ENCODE assay signal across 11 cellular contexts in genomic region chr1:156675715-156676311, GRCh38. TPM values are rescaled to one million over a fixed set of nuclear protein-coding genes. Genes with fewer than 3 reads are reported as not detected.
DNase-seq lines count a peak whose midpoint lies in the region; ATAC-seq and TF ChIP-seq lines count a peak whose summit lies in the region.
"Had no signal": no experiment of that assay in that cellular context is flagged by ENCODE, and none has a peak within 500 bp of the region (broad histone marks: within the 10 kb centered on the region; RNA-seq: fewer than 3 reads in every experiment).

No MANE protein-coding gene starts in this region.

- ATAC-seq in gastrocnemius medialis, result no peak
- ATAC-seq in HG02885 (IDR thresholded peaks at IDR 0.05; ENCODE audit: poor library complexity, unreplicated experiment), result no peak

- H2AK5ac ChIP-seq in H9 (ENCODE audit: insufficient read length, low read length), result no peak overlapping the region

- H3K9ac ChIP-seq in H9 (ENCODE audit: extremely low read depth, insufficient read length, low read length), result peak overlapping the region; percentile 48

- H2AFZ ChIP-seq in H9 (ENCODE audit: low read length), result no peak overlapping the region
- H2AFZ ChIP-seq: PC-9 had no signal

- peak overlapping the region; percentile 70 to 90 (median 86); a peak in 5 of 7 replicates for H3K27ac Mint-ChIP-seq in H9

- H2BK20ac ChIP-seq in H9 (ENCODE audit: low read depth, low read length, poor library complexity, severe bottlenecking), result no peak overlapping the region

- TF ChIP-seq POLR2A in gastrocnemius medialis (IDR thresholded peaks at IDR 0.05), result no peak

- DNase-seq in H9, result peak; percentile 62
- no peak for DNase-seq in iPS DF 6.9 (ENCODE audit: low read depth, low spot score)
- DNase-seq in gastrocnemius medialis, result no peak
- no peak for DNase-seq in activated naive CD4-positive, alpha-beta T cell treated with Interleukin-2 at 50 U/mL for 16 hours
- no peak for DNase-seq in germinal center (ENCODE audit: low spot score)
- DNase-seq in stimulated activated CD4-positive, alpha-beta T cell treated with anti-CD3 and anti-CD28 coated beads, Interleukin-4, amount 100 ng/mL, for 4 hours, result no peak
- DNase-seq: activated T-cell treated with anti-CD3 and anti-CD28 coated beads, Interleukin-2, amount 50 U/mL, for 4 hours; foreskin melanocyte; PC-9 had no signal

- TF ChIP-seq CTCF in H9 (conservative IDR thresholded peaks at IDR 0.05) (no peak), gastrocnemius medialis (IDR thresholded peaks at IDR 0.05 in 4 of 5, conservative IDR thresholded peaks at IDR 0.05 in 1 of 5) (no peak)

- WGBS in H9 (ENCODE audit: extremely low coverage, insufficient read length, low lambda C conversion rate), result no CpG with 5 or more reads among the region's 14 CpGs
- WGBS in iPS DF 6.9 (ENCODE audit: insufficient coverage, insufficient read length), result no CpG with 5 or more reads among the region's 14 CpGs

- no peak overlapping the region for H4K5ac ChIP-seq in H9 (ENCODE audit: insufficient read length, low read depth, low read length)

- peaks cover 55 to 62% of the 10 kb centered on the region in 2 experiments for H3K4me1 Mint-ChIP-seq in H9

- H3K14ac ChIP-seq in H9 (ENCODE audit: insufficient read depth, low read length), result peak overlapping the region; percentile 94

- H3K4me3 Mint-ChIP-seq in H9, result peak overlapping the region; percentile 81 to 86
- H3K4me3 Mint-ChIP-seq: activated T-cell treated with anti-CD3 and anti-CD28 coated beads, Interleukin-2, amount 50 U/mL, for 4 hours had no signal

- H2BK5ac ChIP-seq in H9 (ENCODE audit: insufficient read length, low read length), result no peak overlapping the region

- H2BK15ac ChIP-seq in H9 (ENCODE audit: low read depth, low read length), result no peak overlapping the region

- no peak overlapping the region for H2BK12ac ChIP-seq in H9 (ENCODE audit: insufficient read length, low read depth, low read length)

- peaks cover 25% of the 10 kb centered on the region for H3K27me3 Mint-ChIP-seq in H9 (ENCODE audit: low read depth)

- peaks cover 35 to 48% (median 38%) of the 10 kb centered on the region in 3 experiments for H3K36me3 Mint-ChIP-seq in H9 (ENCODE audit: insufficient read depth in 1 of 3, low read depth in 3 of 3)

- H2BK120ac ChIP-seq in H9 (ENCODE audit: low read depth, low read length, poor library complexity, severe bottlenecking), result no peak overlapping the region

- H3K56ac ChIP-seq in H9 (ENCODE audit: insufficient read length, low read depth, low read length), result no peak overlapping the region

- H3K4me1 ChIP-seq in H9 (ENCODE audit: insufficient read depth, low read length) (peaks cover 19% of the 10 kb centered on the region; the same call in 1 of the 2 replicates), iPS DF 6.9 (ENCODE audit: control insufficient read depth, insufficient read depth, low read length) (peaks cover 27% of the 10 kb centered on the region), gastrocnemius medialis (peaks cover 31 to 48% of the 10 kb centered on the region in 2 donors)

- peak overlapping the region; percentile 54; the same call in 1 of the 2 replicates for H3K4me3 ChIP-seq in iPS DF 6.9 (ENCODE audit: low read length)
- H3K4me3 ChIP-seq in gastrocnemius medialis, result peak overlapping the region; percentile 54 to 64 (median 64)
- H3K4me3 ChIP-seq: PC-9 had no signal

- intact Hi-C loops in gastrocnemius medialis (cut with DNase I; ENCODE audit: low total_unique reads), result loop anchor here (5.0 kb wide), 1 partner anchor 219 kb away; no protein-coding TSS in a partner anchor

- peak overlapping the region; percentile 0 for H3K18ac ChIP-seq in H9 (ENCODE audit: insufficient read length, low read depth, low read length)

- H3K27me3 ChIP-seq in H9 (ENCODE audit: insufficient read depth, low read length) (no peaks in the 10 kb centered on the region), iPS DF 6.9 (ENCODE audit: control insufficient read depth, insufficient read depth, low read length) (no peaks in the 10 kb centered on the region), gastrocnemius medialis (no peaks in the 10 kb centered on the region)

- no peak overlapping the region for H3K27ac ChIP-seq in H9 (ENCODE audit: insufficient read length, low read depth, low read length)
- peak overlapping the region; percentile 11 for H3K27ac ChIP-seq in angular gyrus (ENCODE audit: low read depth, low read length)
- H3K27ac ChIP-seq in iPS DF 6.9 (ENCODE audit: low read length), result no peak overlapping the region
- peak overlapping the region; percentile 73 to 79 (median 77) for H3K27ac ChIP-seq in gastrocnemius medialis
- H3K27ac ChIP-seq: PC-9 had no signal

- peaks cover 4% of the 10 kb centered on the region; the same call in 1 of the 2 replicates for H3K79me2 ChIP-seq in H9 (ENCODE audit: insufficient read depth, low read length)

- no peaks in the 10 kb centered on the region for H4K20me1 ChIP-seq in H9 (ENCODE audit: control insufficient read depth, insufficient read depth, insufficient read length)

- H4K91ac ChIP-seq in H9 (ENCODE audit: insufficient read length, low read depth, low read length), result no peak overlapping the region

- no peak overlapping the region for H3T11ph ChIP-seq in H9 (ENCODE audit: low read length)

- H3K23me2 ChIP-seq in H9 (ENCODE audit: insufficient read length, low read depth, low read length, poor library complexity, severe bottlenecking), result peaks cover 12% of the 10 kb centered on the region

- in situ Hi-C loops in gastrocnemius medialis (cut with MboI; ENCODE audit: low sequenced_read_pairs in 4 of 4), result loop anchor here in 2 of 4 donors (25.0 kb wide), 2 partner anchors 186 to 211 kb away; partner anchors contain the start of genes INSRR (in 1 of the 2), NTRK1 (in 1 of the 2) and PEAR1 (in 1 of the 2)

- peak overlapping the region; percentile 58 for H3K4me2 ChIP-seq in H9 (ENCODE audit: insufficient read depth, insufficient read length, low read length)
- H3K4me2 ChIP-seq: PC-9 had no signal

- H3K79me1 ChIP-seq in H9 (ENCODE audit: insufficient read depth, low read depth, low read length, poor library complexity, severe bottlenecking), result peaks cover 8% of the 10 kb centered on the region

- H3K4ac ChIP-seq in H9 (ENCODE audit: low read depth, low read length), result 0 out of 2 replicates have a peak overlapping the region, but pooled peaks have one; percentile 27

- H3K9me3 ChIP-seq in H9 (ENCODE audit: control insufficient read depth, low read depth, low read length) (no peaks in the 10 kb centered on the region), iPS DF 6.9 (ENCODE audit: control insufficient read depth, insufficient read depth, low read length) (no peaks in the 10 kb centered on the region), gastrocnemius medialis (no peaks in the 10 kb centered on the region)

- peaks cover 2 to 3% of the 10 kb centered on the region in 2 experiments; a peak in 3 of 5 replicates for H3K9me3 Mint-ChIP-seq in H9
- H3K9me3 Mint-ChIP-seq: activated T-cell treated with anti-CD3 and anti-CD28 coated beads, Interleukin-2, amount 50 U/mL, for 4 hours had no signal

- no peak overlapping the region for H3K23ac ChIP-seq in H9 (ENCODE audit: insufficient read length, low read depth, low read length)

- H3K36me3 ChIP-seq in iPS DF 6.9 (ENCODE audit: control insufficient read depth, insufficient read depth, low read length), result peaks cover 8% of the 10 kb centered on the region; the same call in 1 of the 2 replicates
- H3K36me3 ChIP-seq in gastrocnemius medialis, result no peaks in the 10 kb centered on the region

- no peak overlapping the region for H4K8ac ChIP-seq in H9 (replicated peaks; ENCODE audit: insufficient read length, low read depth, low read length)

RNA-seq across cellular contexts. Expression of gene NES, which starts 1.4 kb away (rescaled TPM):
- total RNA-seq in H9 (2021), result 167 and 168 TPM in 2 replicates
- total RNA-seq in gastrocnemius medialis, result 10 to 100 TPM; 13.7 to 60.9 (median 26.4) TPM

RNA-seq across cellular contexts. Expression of gene CRABP2, which starts 29.6 kb away (rescaled TPM):
- 180 and 184 TPM in 2 replicates for total RNA-seq in H9 (2021)
- 1 to 10 TPM in 1 of 4 donors, under 1 TPM in 1, not detected in 2; 0.98 to 1.3 TPM for total RNA-seq in gastrocnemius medialis

RNA-seq across cellular contexts. Expression of gene BCAN, which starts 33.9 kb away (rescaled TPM):
- total RNA-seq in H9 (2021) (0.88 and 1.2 TPM in 2 replicates), gastrocnemius medialis (under 1 TPM in 2 of 4 donors, not detected in 2; 0.26 to 0.29 TPM)
- total RNA-seq: activated T-cell treated with anti-CD3 and anti-CD28 coated beads, Interleukin-2, amount 50 U/mL, for 4 hours; PC-9 had no signal

RNA-seq across cellular contexts. Expression of gene METTL25B, which starts 52.5 kb away (rescaled TPM):
- 24.4 and 26.2 TPM in 2 replicates for total RNA-seq in H9 (2021)
- 10 to 100 TPM; 12.9 to 28.0 (median 17.6) TPM for total RNA-seq in gastrocnemius medialis

RNA-seq across cellular contexts. Expression of gene ISG20L2, which starts 52.8 kb away (rescaled TPM):
- total RNA-seq in H9 (2021) (52.4 and 57.6 TPM in 2 replicates), gastrocnemius medialis (10 to 100 TPM in 3 of 4 donors, 1 to 10 TPM in 1; 9.5 to 16.4 (median 15.1) TPM)

Comparison
In these comparisons a context has a peak if more than half of its experiments do, and no peak if none do; other contexts are left out.
1. H3K27ac ChIP-seq: peak in angular gyrus (single experiment) and gastrocnemius medialis (4 of 4); none in H9 (single experiment) and iPS DF 6.9 (single experiment).
2. RNA of gene CRABP2, which starts 29.6 kb away (total RNA-seq): 180 to 184 TPM in H9; 0.98 to 1.3 TPM in gastrocnemius medialis; every median in the first group is over 10 times any median in the second.